In the genomic region with DNA sequence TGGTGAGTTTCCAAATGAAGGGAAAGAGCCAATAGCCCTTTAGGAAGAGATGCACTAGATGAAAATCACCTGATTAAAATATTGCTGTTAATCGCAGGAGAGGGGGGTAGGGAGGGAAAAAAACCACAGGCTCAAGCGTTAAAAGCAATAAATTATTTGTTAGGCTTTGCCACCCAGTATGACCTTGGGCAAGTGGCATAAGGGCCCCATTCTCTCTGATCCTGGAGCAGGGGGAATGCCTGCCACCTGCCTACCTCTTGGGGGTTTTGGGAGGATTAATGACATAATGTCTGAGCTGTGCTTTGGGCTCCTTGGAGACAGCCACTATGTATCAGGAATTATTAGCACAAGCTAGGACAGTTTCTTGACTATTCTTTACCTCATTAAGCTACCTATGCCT, we compare ENCODE assay signal across 2 cellular contexts.
TF ChIP-seq lines count a peak whose summit lies in the region.

No MANE protein-coding gene starts in this region.

TF ChIP-seq in GM23338, 12 proteins besides CTCF, POLR2A, EP300 and RAD21 (continued from another document and continues in another):
- TF ChIP-seq, protein P1, sequence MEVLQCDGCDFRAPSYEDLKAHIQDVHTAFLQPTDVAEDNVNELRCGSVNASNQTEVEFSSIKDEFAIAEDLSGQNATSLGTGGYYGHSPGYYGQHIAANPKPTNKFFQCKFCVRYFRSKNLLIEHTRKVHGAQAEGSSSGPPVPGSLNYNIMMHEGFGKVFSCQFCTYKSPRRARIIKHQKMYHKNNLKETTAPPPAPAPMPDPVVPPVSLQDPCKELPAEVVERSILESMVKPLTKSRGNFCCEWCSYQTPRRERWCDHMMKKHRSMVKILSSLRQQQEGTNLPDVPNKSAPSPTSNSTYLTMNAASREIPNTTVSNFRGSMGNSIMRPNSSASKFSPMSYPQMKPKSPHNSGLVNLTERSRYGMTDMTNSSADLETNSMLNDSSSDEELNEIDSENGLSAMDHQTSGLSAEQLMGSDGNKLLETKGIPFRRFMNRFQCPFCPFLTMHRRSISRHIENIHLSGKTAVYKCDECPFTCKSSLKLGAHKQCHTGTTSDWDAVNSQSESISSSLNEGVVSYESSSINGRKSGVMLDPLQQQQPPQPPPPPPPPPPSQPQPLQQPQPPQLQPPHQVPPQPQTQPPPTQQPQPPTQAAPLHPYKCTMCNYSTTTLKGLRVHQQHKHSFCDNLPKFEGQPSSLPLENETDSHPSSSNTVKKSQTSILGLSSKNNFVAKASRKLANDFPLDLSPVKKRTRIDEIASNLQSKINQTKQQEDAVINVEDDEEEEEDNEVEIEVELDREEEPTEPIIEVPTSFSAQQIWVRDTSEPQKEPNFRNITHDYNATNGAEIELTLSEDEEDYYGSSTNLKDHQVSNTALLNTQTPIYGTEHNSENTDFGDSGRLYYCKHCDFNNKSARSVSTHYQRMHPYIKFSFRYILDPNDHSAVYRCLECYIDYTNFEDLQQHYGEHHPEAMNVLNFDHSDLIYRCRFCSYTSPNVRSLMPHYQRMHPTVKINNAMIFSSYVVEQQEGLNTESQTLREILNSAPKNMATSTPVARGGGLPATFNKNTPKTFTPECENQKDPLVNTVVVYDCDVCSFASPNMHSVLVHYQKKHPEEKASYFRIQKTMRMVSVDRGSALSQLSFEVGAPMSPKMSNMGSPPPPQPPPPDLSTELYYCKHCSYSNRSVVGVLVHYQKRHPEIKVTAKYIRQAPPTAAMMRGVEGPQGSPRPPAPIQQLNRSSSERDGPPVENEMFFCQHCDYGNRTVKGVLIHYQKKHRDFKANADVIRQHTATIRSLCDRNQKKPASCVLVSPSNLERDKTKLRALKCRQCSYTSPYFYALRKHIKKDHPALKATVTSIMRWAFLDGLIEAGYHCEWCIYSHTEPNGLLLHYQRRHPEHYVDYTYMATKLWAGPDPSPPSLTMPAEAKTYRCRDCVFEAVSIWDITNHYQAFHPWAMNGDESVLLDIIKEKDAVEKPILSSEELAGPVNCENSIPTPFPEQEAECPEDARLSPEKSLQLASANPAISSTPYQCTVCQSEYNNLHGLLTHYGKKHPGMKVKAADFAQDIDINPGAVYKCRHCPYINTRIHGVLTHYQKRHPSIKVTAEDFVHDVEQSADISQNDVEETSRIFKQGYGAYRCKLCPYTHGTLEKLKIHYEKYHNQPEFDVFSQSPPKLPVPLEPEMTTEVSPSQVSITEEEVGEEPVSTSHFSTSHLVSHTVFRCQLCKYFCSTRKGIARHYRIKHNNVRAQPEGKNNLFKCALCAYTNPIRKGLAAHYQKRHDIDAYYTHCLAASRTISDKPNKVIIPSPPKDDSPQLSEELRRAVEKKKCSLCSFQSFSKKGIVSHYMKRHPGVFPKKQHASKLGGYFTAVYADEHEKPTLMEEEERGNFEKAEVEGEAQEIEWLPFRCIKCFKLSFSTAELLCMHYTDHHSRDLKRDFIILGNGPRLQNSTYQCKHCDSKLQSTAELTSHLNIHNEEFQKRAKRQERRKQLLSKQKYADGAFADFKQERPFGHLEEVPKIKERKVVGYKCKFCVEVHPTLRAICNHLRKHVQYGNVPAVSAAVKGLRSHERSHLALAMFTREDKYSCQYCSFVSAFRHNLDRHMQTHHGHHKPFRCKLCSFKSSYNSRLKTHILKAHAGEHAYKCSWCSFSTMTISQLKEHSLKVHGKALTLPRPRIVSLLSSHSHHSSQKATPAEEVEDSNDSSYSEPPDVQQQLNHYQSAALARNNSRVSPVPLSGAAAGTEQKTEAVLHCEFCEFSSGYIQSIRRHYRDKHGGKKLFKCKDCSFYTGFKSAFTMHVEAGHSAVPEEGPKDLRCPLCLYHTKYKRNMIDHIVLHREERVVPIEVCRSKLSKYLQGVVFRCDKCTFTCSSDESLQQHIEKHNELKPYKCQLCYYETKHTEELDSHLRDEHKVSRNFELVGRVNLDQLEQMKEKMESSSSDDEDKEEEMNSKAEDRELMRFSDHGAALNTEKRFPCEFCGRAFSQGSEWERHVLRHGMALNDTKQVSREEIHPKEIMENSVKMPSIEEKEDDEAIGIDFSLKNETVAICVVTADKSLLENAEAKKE (CRISPR knock-in tag; IDR thresholded peaks at IDR 0.05) = no peak
- TF ChIP-seq JUNB (IDR thresholded peaks at IDR 0.05; ENCODE audit: unreplicated experiment) (no peak), STAT1 (IDR thresholded peaks at IDR 0.05; ENCODE audit: unreplicated experiment) (no peak), POLR2AphosphoS5 (IDR thresholded peaks at IDR 0.05; ENCODE audit: low read depth) (no peak), ZNF331 (CRISPR knock-in tag; IDR thresholded peaks at IDR 0.05; ENCODE audit: low read depth) (no peak), EZH2phosphoT487 (IDR thresholded peaks at IDR 0.05; ENCODE audit: unreplicated experiment) (no peak), ZNF114 (CRISPR knock-in tag; IDR thresholded peaks at IDR 0.05) (no peak), NANOG (IDR thresholded peaks at IDR 0.05; ENCODE audit: borderline replicate concordance) (no peak), CREB1 (CRISPR knock-in tag; IDR thresholded peaks at IDR 0.05; ENCODE audit: low read depth) (no peak)
- TF ChIP-seq, protein P2, sequence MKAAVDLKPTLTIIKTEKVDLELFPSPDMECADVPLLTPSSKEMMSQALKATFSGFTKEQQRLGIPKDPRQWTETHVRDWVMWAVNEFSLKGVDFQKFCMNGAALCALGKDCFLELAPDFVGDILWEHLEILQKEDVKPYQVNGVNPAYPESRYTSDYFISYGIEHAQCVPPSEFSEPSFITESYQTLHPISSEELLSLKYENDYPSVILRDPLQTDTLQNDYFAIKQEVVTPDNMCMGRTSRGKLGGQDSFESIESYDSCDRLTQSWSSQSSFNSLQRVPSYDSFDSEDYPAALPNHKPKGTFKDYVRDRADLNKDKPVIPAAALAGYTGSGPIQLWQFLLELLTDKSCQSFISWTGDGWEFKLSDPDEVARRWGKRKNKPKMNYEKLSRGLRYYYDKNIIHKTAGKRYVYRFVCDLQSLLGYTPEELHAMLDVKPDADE (IDR thresholded peaks at IDR 0.05) = no peak

TF ChIP-seq in GM12878, 131 proteins besides CTCF, POLR2A, EP300 and RAD21 (continued from another document):
- TF ChIP-seq SREBF2 (IDR thresholded peaks at IDR 0.05; ENCODE audit: low read length) = no peak
